Comparison of ENCODE assay signal across 11 cellular contexts in genomic region chr3:14418670-14419250, GRCh38. TPM values are rescaled to one million over a fixed set of nuclear protein-coding genes. Genes with fewer than 3 reads are reported as not detected.
DNase-seq lines count a peak whose midpoint lies in the region; ATAC-seq, FAIRE-seq and TF ChIP-seq lines count a peak whose summit lies in the region.
"Had no signal": no experiment of that assay in that cellular context is flagged by ENCODE, and none has a peak within 500 bp of the region (broad histone marks: within the 10 kb centered on the region; RNA-seq: fewer than 3 reads in every experiment).

No MANE protein-coding gene starts in this region.

- H3K4me1 ChIP-seq in lung (ENCODE audit: control insufficient read depth in 2 of 2, insufficient read depth in 2 of 2, low read length in 2 of 2) = peaks cover 0 to 10% of the 10 kb centered on the region in 2 donors

- 48 to 61% methylated on average over 8 of the region's 8 CpGs for WGBS in lung, 2 donors

- no peak for FAIRE-seq in GM12892 (lab: Jason Lieb, UNC)
- FAIRE-seq: endometrium had no signal

- peaks cover 49% of the 10 kb centered on the region for H3K4me1 Mint-ChIP-seq in activated B cell treated with CpG ODN at 0.5 μM for 24 hours

- H3K27me3 ChIP-seq in lung (ENCODE audit: control insufficient read depth, insufficient read depth) = no peaks in the 10 kb centered on the region

- no peak for TF ChIP-seq CTCF in activated B cell treated with CpG ODN at 0.5 μM for 24 hours (IDR thresholded peaks at IDR 0.05)
- TF ChIP-seq CTCF in lung (IDR thresholded peaks at IDR 0.05; ENCODE audit: control extremely low read depth, extremely low read depth) = no peak

- H3K9me3 Mint-ChIP-seq in activated B cell treated with CpG ODN at 0.5 μM for 24 hours = no peaks in the 10 kb centered on the region
- H3K9me3 Mint-ChIP-seq: naive thymus-derived CD8-positive, alpha-beta T cell had no signal

- H3K36me3 Mint-ChIP-seq in activated B cell treated with CpG ODN at 0.5 μM for 24 hours (ENCODE audit: low read depth) = peaks cover 61% of the 10 kb centered on the region

- H3K27ac ChIP-seq in lung (ENCODE audit: low read depth in 1 of 2, low read length in 1 of 2) = peak overlapping the region in 1 of 2 donors; percentile 81

- ATAC-seq in activated B cell treated with CpG ODN at 0.5 μM for 24 hours (ENCODE audit: low read depth) (no peak), lung (ENCODE audit: insufficient read depth, low FRiP score) (peak; percentile 50), HG03565 (IDR thresholded peaks at IDR 0.05; ENCODE audit: unreplicated experiment) (no peak), HG03175 (IDR thresholded peaks at IDR 0.05; ENCODE audit: unreplicated experiment) (no peak)
- ATAC-seq: naive thymus-derived CD8-positive, alpha-beta T cell had no signal

- no peaks in the 10 kb centered on the region for H3K27me3 Mint-ChIP-seq in activated B cell treated with CpG ODN at 0.5 μM for 24 hours
- H3K27me3 Mint-ChIP-seq: naive thymus-derived CD8-positive, alpha-beta T cell had no signal

- H3K9me3 ChIP-seq in lung (ENCODE audit: control insufficient read depth in 2 of 2, insufficient read depth in 1 of 2, low read length in 1 of 2) = no peaks in the 10 kb centered on the region

- TF ChIP-seq POLR2A in GM12892 (IDR thresholded peaks at IDR 0.05; ENCODE audit: low read depth, low read length) = no peak

- peak overlapping the region; percentile 41 for H3K27ac Mint-ChIP-seq in activated B cell treated with CpG ODN at 0.5 μM for 24 hours

- POLR2A ChIA-PET in activated B cell treated with CpG ODN at 0.5 μM for 24 hours (lab: Charles Lee) = interaction anchor here (6.2 to 19.0 kb wide), 2 partner anchors 14 kb away, joined by 25 to 377 read pairs; partner anchors contain the start of gene SLC6A6

- peak; percentile 62 to 70 for DNase-seq in AML-193 (lab: John Stamatoyannopoulos, UW)
- peak; percentile 98 for DNase-seq in HuH-7.5 (ENCODE audit: low spot score)
- DNase-seq in activated B cell treated with CpG ODN at 0.5 μM for 24 hours = no peak
- peak; percentile 80 for DNase-seq in lung (ENCODE audit: low spot score)
- DNase-seq in GM12892 (ENCODE audit: insufficient read length) = no peak
- no peak for DNase-seq in NCI-H748 (lab: John Stamatoyannopoulos, UW; ENCODE audit: unreplicated experiment)
- DNase-seq: anterior cingulate cortex; naive thymus-derived CD8-positive, alpha-beta T cell had no signal

- no peak overlapping the region for H3K4me3 Mint-ChIP-seq in activated B cell treated with CpG ODN at 0.5 μM for 24 hours
- H3K4me3 Mint-ChIP-seq: naive thymus-derived CD8-positive, alpha-beta T cell had no signal

- CTCF ChIA-PET in activated B cell treated with CpG ODN at 0.5 μM for 24 hours (lab: Charles Lee) = no interaction called here

- intact Hi-C loops in activated B cell treated with CpG ODN at 0.5 μM for 24 hours (cut with micrococcal nuclease) = no loop called here

- H3K36me3 ChIP-seq in lung (ENCODE audit: control insufficient read depth in 2 of 2, insufficient read depth in 2 of 2, low read length in 2 of 2) = peaks cover 0 to 4% of the 10 kb centered on the region in 2 donors

- no peak overlapping the region for H3K4me3 ChIP-seq in lung

RNA-seq across cellular contexts. Expression of gene SLC6A6, which starts 16.4 kb away (rescaled TPM):
- 67.2 and 67.3 TPM in 2 replicates for total RNA-seq in activated B cell treated with CpG ODN at 0.5 μM for 24 hours
- total RNA-seq in lung = 10 to 100 TPM; 63.0 to 96.3 TPM
- 10 to 100 TPM; 16.1 to 51.8 TPM for polyA plus RNA-seq in lung
- polyA plus RNA-seq in GM12892 (2012; ENCODE audit: missing spikeins) = 15.9 TPM

Comparison
In these comparisons a context has a peak if more than half of its experiments do, and no peak if none do; other contexts are left out.
1. DNase-seq: peak in AML-193 (2 of 2), HuH-7.5 (single experiment) and lung (single experiment); none in activated B cell treated with CpG ODN at 0.5 μM for 24 hours (single experiment), GM12892 (single experiment) and NCI-H748 (single experiment).